Comparison of ENCODE assay signal across 15 cellular contexts in genomic region chr16:14121135-14121534, GRCh38. TPM values are rescaled to one million over a fixed set of nuclear protein-coding genes. Genes with fewer than 3 reads are reported as not detected.
DNase-seq lines count a peak whose midpoint lies in the region; TF ChIP-seq lines count a peak whose summit lies in the region.
"Had no signal": no experiment of that assay in that cellular context is flagged by ENCODE, and none has a peak within 500 bp of the region (broad histone marks: within the 10 kb centered on the region; RNA-seq: fewer than 3 reads in every experiment).

No MANE protein-coding gene starts in this region.

- H3K36me3 ChIP-seq in GM06990 (ENCODE audit: control insufficient read depth, insufficient read depth, low read length) (no peaks in the 10 kb centered on the region), OCI-LY1 (ENCODE audit: insufficient read depth, low read length) (no peaks in the 10 kb centered on the region)

- H3K4me3 ChIP-seq in GM06990 (replicated peaks; ENCODE audit: low read depth, low read length), result no peak overlapping the region
- no peak overlapping the region for H3K4me3 ChIP-seq in HL-60 (replicated peaks; ENCODE audit: insufficient read depth, low read length)
- no peak overlapping the region for H3K4me3 ChIP-seq in OCI-LY1 (ENCODE audit: low read depth, low read length, poor library complexity, severe bottlenecking)

- H3K27ac ChIP-seq in HL-60 (replicated peaks) (0 out of 2 replicates have a peak overlapping the region, but pooled peaks have one; percentile 5), OCI-LY1 (ENCODE audit: low read depth, low read length, poor library complexity, severe bottlenecking) (peak overlapping the region; percentile 62)

- H3K27ac Mint-ChIP-seq in nephron progenitor cell (peak overlapping the region; percentile 8), endothelial cell (ENCODE audit: unreplicated experiment) (no peak overlapping the region)
- H3K27ac Mint-ChIP-seq: CD8-positive, alpha-beta T cell; T-helper 1 cell treated with Interleukin-12 subunit alpha and Interleukin-12 subunit beta and Interleukin-4 antibody, amounts not matched to agents 30 μg/mL and 1 μg/mL, for 36 hours had no signal

- no peaks in the 10 kb centered on the region for H3K9me2 ChIP-seq in OCI-LY1 (ENCODE audit: low read depth, low read length)

- H3K4me1 Mint-ChIP-seq in nephron progenitor cell, result peaks cover 21% of the 10 kb centered on the region
- H3K4me1 Mint-ChIP-seq in endothelial cell (ENCODE audit: unreplicated experiment), result peaks cover 8% of the 10 kb centered on the region

- H2AFZ ChIP-seq in OCI-LY1 (ENCODE audit: low read length), result no peak overlapping the region

- H3K36me3 Mint-ChIP-seq in nephron progenitor cell (ENCODE audit: low read depth), result peaks cover 35% of the 10 kb centered on the region
- peaks cover 5% of the 10 kb centered on the region for H3K36me3 Mint-ChIP-seq in endothelial cell (ENCODE audit: low read depth, unreplicated experiment)

- peaks cover 25% of the 10 kb centered on the region for H3K4me1 ChIP-seq in OCI-LY1 (ENCODE audit: insufficient read depth, low read length, severe bottlenecking)

- DNase-seq in GM06990 (ENCODE audit: extremely low read depth, insufficient read length) (peak; percentile 17), HL-60 (ENCODE audit: low read depth in 1 of 2, low spot score in 1 of 2) (no peak), nephron progenitor cell (no peak), endothelial cell (ENCODE audit: low spot score) (no peak)
- no peak for DNase-seq in stimulated activated naive CD4-positive, alpha-beta T cell (lab: John Stamatoyannopoulos, UW)
- no peak for DNase-seq in activated CD8-positive, alpha-beta memory T cell treated with anti-CD3 and anti-CD28 coated beads, Interleukin-2, amount 50 U/mL, for 4 hours
- DNase-seq: AML-193; CD8-positive, alpha-beta T cell; H9; NCI-H1436 treated with DMSO at 0.1 percent for 48 hours; NCI-H2081; NCI-H446; SHP77 had no signal

- H3K9ac ChIP-seq in OCI-LY1 (ENCODE audit: low read length), result peak overlapping the region; percentile 21; the same call in 1 of the 2 replicates

- H3F3A ChIP-seq in OCI-LY1 (ENCODE audit: insufficient read depth, low read length), result peaks cover 3% of the 10 kb centered on the region; the same call in 1 of the 2 replicates

- no peaks in the 10 kb centered on the region for H4K20me1 ChIP-seq in OCI-LY1 (ENCODE audit: insufficient read depth, low read length)

- H3K9me3 Mint-ChIP-seq in nephron progenitor cell (peaks cover 11% of the 10 kb centered on the region), endothelial cell (ENCODE audit: unreplicated experiment) (no peaks in the 10 kb centered on the region)
- H3K9me3 Mint-ChIP-seq: CD8-positive, alpha-beta T cell; H9; T-helper 1 cell treated with Interleukin-12 subunit alpha and Interleukin-12 subunit beta and Interleukin-4 antibody, amounts not matched to agents 30 μg/mL and 1 μg/mL, for 36 hours had no signal

- no peaks in the 10 kb centered on the region for H3K27me3 Mint-ChIP-seq in nephron progenitor cell (ENCODE audit: low read depth, poor library complexity)
- H3K27me3 Mint-ChIP-seq in endothelial cell (ENCODE audit: unreplicated experiment), result no peaks in the 10 kb centered on the region

- H3K79me2 ChIP-seq in OCI-LY1 (ENCODE audit: insufficient read depth, low read length), result 0 out of 2 replicates have a peak, but pooled peaks cover 6% of the 10 kb centered on the region

- no peaks in the 10 kb centered on the region for H3K27me3 ChIP-seq in GM06990 (replicated peaks; ENCODE audit: control insufficient read depth, insufficient read depth, low read length)
- H3K27me3 ChIP-seq in HL-60 (ENCODE audit: insufficient read depth, poor library complexity, severe bottlenecking), result no peaks in the 10 kb centered on the region
- no peaks in the 10 kb centered on the region for H3K27me3 ChIP-seq in OCI-LY1 (ENCODE audit: insufficient read depth, low read length)

- no peaks in the 10 kb centered on the region for H3K9me3 ChIP-seq in OCI-LY1 (ENCODE audit: low read length)

- TF ChIP-seq CTCF in GM06990 (IDR thresholded peaks at IDR 0.05; ENCODE audit: insufficient read depth, low read length, poor library complexity, severe bottlenecking) (no peak), HL-60 (IDR thresholded peaks at IDR 0.05; ENCODE audit: insufficient read depth, low read length) (no peak), OCI-LY1 (IDR thresholded peaks at IDR 0.05; ENCODE audit: low read length) (no peak), nephron progenitor cell (IDR thresholded peaks at IDR 0.05) (no peak), endothelial cell (IDR thresholded peaks at IDR 0.05; ENCODE audit: unreplicated experiment) (no peak)

- H3K4me3 Mint-ChIP-seq in nephron progenitor cell, result no peak overlapping the region
- H3K4me3 Mint-ChIP-seq in endothelial cell (ENCODE audit: unreplicated experiment), result no peak overlapping the region
- H3K4me3 Mint-ChIP-seq: CD8-positive, alpha-beta T cell; H9; T-helper 1 cell treated with Interleukin-12 subunit alpha and Interleukin-12 subunit beta and Interleukin-4 antibody, amounts not matched to agents 30 μg/mL and 1 μg/mL, for 36 hours had no signal

- H3K4me2 ChIP-seq in OCI-LY1 (ENCODE audit: low read length), result peak overlapping the region; percentile 52

RNA-seq across cellular contexts. Expression of gene MRTFB, which starts 50.0 kb away (rescaled TPM):
- total RNA-seq in endothelial cell (ENCODE audit: unreplicated experiment), result 51.3 TPM
